1 cellular context compared by ENCODE assay signal in genomic region chr2:82852787-82853186, GRCh38.
TF ChIP-seq lines count a peak whose summit lies in the region.

No MANE protein-coding gene starts in this region.

TF ChIP-seq in K562, 482 proteins besides CTCF, POLR2A, EP300 and RAD21 (continued from another document):
- TF ChIP-seq PBX2 (CRISPR knock-in tag; IDR thresholded peaks at IDR 0.05; ENCODE audit: low read depth), result no peak
- TF ChIP-seq PBX2 (tag; conservative IDR thresholded peaks at IDR 0.05; ENCODE audit: low read depth), result no peak
- TF ChIP-seq YBX1 (IDR thresholded peaks at IDR 0.05), result no peak
- TF ChIP-seq GMEB1 (CRISPR knock-in tag; IDR thresholded peaks at IDR 0.05), result no peak
- peak; percentile 46 for TF ChIP-seq CBFA2T2 (conservative IDR thresholded peaks at IDR 0.05)
- TF ChIP-seq MAFG (tag; conservative IDR thresholded peaks at IDR 0.05), result peak; percentile 18; the same call in 1 of the 2 replicates
- peak; percentile 32; the same call in 1 of the 2 replicates for TF ChIP-seq NFE2 (IDR thresholded peaks at IDR 0.05; ENCODE audit: low read depth)
- no peak for TF ChIP-seq BHLHE40 (IDR thresholded peaks at IDR 0.05; ENCODE audit: low read length)
- TF ChIP-seq ESRRB (CRISPR knock-in tag; IDR thresholded peaks at IDR 0.05; ENCODE audit: borderline replicate concordance), result no peak
- TF ChIP-seq TCF3 (CRISPR knock-in tag; IDR thresholded peaks at IDR 0.05), result peak; percentile 44; the same call in 1 of the 2 replicates
- TF ChIP-seq KAT2B (IDR thresholded peaks at IDR 0.05; ENCODE audit: low read depth, low read length), result no peak
- TF ChIP-seq TEAD4 (IDR thresholded peaks at IDR 0.05; ENCODE audit: low read length), result peak; percentile 45; the same call in 1 of the 2 replicates
- no peak for TF ChIP-seq TEAD4 (CRISPR knock-in tag; IDR thresholded peaks at IDR 0.05; ENCODE audit: borderline replicate concordance)
- peak; percentile 79 for TF ChIP-seq FOSL1 (tag; conservative IDR thresholded peaks at IDR 0.05)
- peak; percentile 60 for TF ChIP-seq TAL1 (IDR thresholded peaks at IDR 0.05)
